Comparison of ENCODE assay signal across 17 cellular contexts in genomic region chr10:49279015-49279880, GRCh38. TPM values are rescaled to one million over a fixed set of nuclear protein-coding genes. Genes with fewer than 3 reads are reported as not detected.
"Had no signal": no experiment of that assay in that cellular context is flagged by ENCODE, and none has a peak within 500 bp of the region (broad histone marks: within the 10 kb centered on the region; RNA-seq: fewer than 3 reads in every experiment).

No MANE protein-coding gene starts in this region.

- H3K9me3 ChIP-seq: lower lobe of right lung, right lobe of liver, thoracic aorta had no signal

- H3K4me1 Mint-ChIP-seq: activated B cell treated with CpG ODN at 0.5 μM for 24 hours; stimulated activated naive CD8-positive, alpha-beta T cell treated with anti-CD3 and anti-CD28 coated beads, Interleukin-15, amount 100 ng/mL, for 72 hours had no signal

- H3K4me3 ChIP-seq: lower lobe of right lung, right lobe of liver, thoracic aorta had no signal

- H3K4me3 Mint-ChIP-seq: activated B cell treated with CpG ODN at 0.5 μM for 24 hours; activated CD8-positive, alpha-beta T cell treated with anti-CD3 and anti-CD28 coated beads for 36 hours; activated naive CD8-positive, alpha-beta T cell treated with anti-CD3 and anti-CD28 coated beads, Interleukin-2, amount 10 ng/mL, durations not matched to agents 7 days and 5 days; activated T-helper 1 cell treated with anti-CD3 and anti-CD28 coated beads, Interleukin-12 subunit alpha, Interleukin-12 subunit beta, Interleukin-2, Interleukin-4 antibody, amounts not matched to agents 30 ng/mL and 10 ng/mL and 1 ng/mL, durations not matched to agents 14 hours and 24 hours and 36 hours; brain; stimulated activated naive CD8-positive, alpha-beta T cell treated with anti-CD3 and anti-CD28 coated beads, Interleukin-15, amount 100 ng/mL, for 72 hours had no signal

- H3K27me3 Mint-ChIP-seq: stimulated activated naive CD8-positive, alpha-beta T cell treated with anti-CD3 and anti-CD28 coated beads, Interleukin-15, amount 100 ng/mL, for 72 hours had no signal

- H3K27ac Mint-ChIP-seq: activated B cell treated with CpG ODN at 0.5 μM for 24 hours; activated CD8-positive, alpha-beta T cell treated with anti-CD3 and anti-CD28 coated beads for 36 hours; activated naive CD8-positive, alpha-beta T cell treated with anti-CD3 and anti-CD28 coated beads, Interleukin-2, amount 10 ng/mL, durations not matched to agents 7 days and 5 days; activated T-helper 1 cell treated with anti-CD3 and anti-CD28 coated beads, Interleukin-12 subunit alpha, Interleukin-12 subunit beta, Interleukin-2, Interleukin-4 antibody, amounts not matched to agents 30 ng/mL and 10 ng/mL and 1 ng/mL, durations not matched to agents 14 hours and 24 hours and 36 hours; progenitor cell of endocrine pancreas; stimulated activated naive CD8-positive, alpha-beta T cell treated with anti-CD3 and anti-CD28 coated beads, Interleukin-15, amount 100 ng/mL, for 72 hours had no signal

- H3K4me1 ChIP-seq: foreskin keratinocyte, right lobe of liver had no signal

- H3K36me3 ChIP-seq: lower lobe of right lung, right lobe of liver, thoracic aorta had no signal

- H3K27ac ChIP-seq: foreskin keratinocyte, lower lobe of right lung, right lobe of liver, thoracic aorta had no signal

- DNase-seq: activated B cell treated with CpG ODN at 0.5 μM for 24 hours; activated CD4-positive, alpha-beta T cell treated with anti-CD3 and anti-CD28 coated beads for 48 hours; activated naive CD4-positive, alpha-beta T cell; activated naive CD8-positive, alpha-beta T cell treated with anti-CD3 and anti-CD28 coated beads, Interleukin-2, amount 10 ng/mL, durations not matched to agents 7 days and 5 days; cortex of kidney; effector memory CD4-positive, alpha-beta T cell; lower lobe of right lung; stimulated activated naive CD8-positive, alpha-beta T cell treated with anti-CD3 and anti-CD28 coated beads, Interleukin-15, amount 100 ng/mL, for 72 hours had no signal

- H3K36me3 Mint-ChIP-seq: activated naive CD8-positive, alpha-beta T cell treated with anti-CD3 and anti-CD28 coated beads, Interleukin-2, amount 10 ng/mL, durations not matched to agents 7 days and 5 days; brain; immature natural killer cell had no signal

- H3K27me3 ChIP-seq: foreskin keratinocyte, right lobe of liver had no signal

- H3K9me3 Mint-ChIP-seq: activated B cell treated with CpG ODN at 0.5 μM for 24 hours; activated CD8-positive, alpha-beta T cell treated with anti-CD3 and anti-CD28 coated beads for 36 hours; activated naive CD8-positive, alpha-beta T cell treated with anti-CD3 and anti-CD28 coated beads, Interleukin-2, amount 10 ng/mL, durations not matched to agents 7 days and 5 days; activated T-helper 1 cell treated with anti-CD3 and anti-CD28 coated beads, Interleukin-12 subunit alpha, Interleukin-12 subunit beta, Interleukin-2, Interleukin-4 antibody, amounts not matched to agents 30 ng/mL and 10 ng/mL and 1 ng/mL, durations not matched to agents 14 hours and 24 hours and 36 hours; brain; immature natural killer cell; stimulated activated naive CD8-positive, alpha-beta T cell treated with anti-CD3 and anti-CD28 coated beads, Interleukin-15, amount 100 ng/mL, for 72 hours had no signal

- ATAC-seq: foreskin keratinocyte, lower lobe of right lung had no signal

RNA-seq across cellular contexts. Expression of gene C10orf71, which starts 19.7 kb away (rescaled TPM):
- total RNA-seq: activated B cell treated with CpG ODN at 0.5 μM for 24 hours; activated CD8-positive, alpha-beta T cell treated with anti-CD3 and anti-CD28 coated beads for 36 hours; activated naive CD8-positive, alpha-beta T cell treated with anti-CD3 and anti-CD28 coated beads, Interleukin-2, amount 10 ng/mL, durations not matched to agents 7 days and 5 days; activated T-helper 1 cell treated with anti-CD3 and anti-CD28 coated beads, Interleukin-12 subunit alpha, Interleukin-12 subunit beta, Interleukin-2, Interleukin-4 antibody, amounts not matched to agents 30 ng/mL and 10 ng/mL and 1 ng/mL, durations not matched to agents 14 hours and 24 hours and 36 hours; foreskin keratinocyte; lower lobe of right lung; progenitor cell of endocrine pancreas had no signal
- polyA plus RNA-seq: foreskin keratinocyte, immature natural killer cell, urinary bladder had no signal
